24 cellular contexts compared by ENCODE assay signal in the genomic region with DNA sequence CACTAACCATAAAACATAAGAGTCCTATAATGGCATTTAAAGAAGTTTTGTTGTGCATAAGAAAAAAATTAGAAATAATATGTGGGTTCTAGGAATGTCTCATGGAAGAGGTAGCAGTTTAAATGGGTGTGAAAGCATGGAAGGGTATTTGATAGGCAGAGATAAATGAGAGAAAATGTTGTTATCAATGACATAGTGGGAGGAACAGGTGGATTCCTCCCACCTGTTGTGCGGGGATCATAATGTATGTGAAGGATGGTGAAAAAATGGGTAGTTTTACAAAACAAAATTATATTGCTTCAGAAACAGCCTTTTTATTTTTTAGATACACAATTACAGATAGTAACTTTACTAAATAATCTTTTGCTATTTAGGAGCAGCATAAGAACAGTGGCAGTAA.
"Had no signal": no experiment of that assay in that cellular context is flagged by ENCODE, and none has a peak within 500 bp of the region (broad histone marks: within the 10 kb centered on the region; RNA-seq: fewer than 3 reads in every experiment).

No MANE protein-coding gene starts in this region.

- DNase-seq: stimulated activated CD4-positive, alpha-beta T cell treated with anti-CD3 and anti-CD28 coated beads, Interleukin-2, amount 100 ng/mL, for 48 hours; stimulated activated CD4-positive, alpha-beta T cell treated with anti-CD3 and anti-CD28 coated beads, Interleukin-4, amount 100 ng/mL, for 1 hour; stimulated activated CD4-positive, alpha-beta T cell treated with anti-CD3 and anti-CD28 coated beads, Interleukin-4, amount 100 ng/mL, for 24 hours; stimulated activated CD4-positive, alpha-beta T cell treated with anti-CD3 and anti-CD28 coated beads, Interleukin-4, amount 100 ng/mL, for 4 hours; stimulated activated CD8-positive, alpha-beta memory T cell treated with anti-CD3 and anti-CD28 coated beads, Interleukin-4, amount 100 ng/mL, for 48 hours; stimulated activated naive B cell treated with anti-CD40 and anti-IgM and Interleukin-4, amounts not matched to agents 10 μg/mL and 1 μg/mL and 100 μg/mL, for 72 hours; stimulated activated naive CD4-positive, alpha-beta T cell; stimulated activated naive CD4-positive, alpha-beta T cell treated with Interleukin-2 at 50 U/mL for 16 hours; stimulated activated naive CD8-positive, alpha-beta T cell treated with anti-CD3 and anti-CD28 coated beads, Interleukin-15, amount 100 ng/mL, for 72 hours; stimulated activated naive CD8-positive, alpha-beta T cell treated with anti-CD3 and anti-CD28 coated beads, Interleukin-15, Interleukin-2, amounts not matched to agents 100 U/mL and 50 U/mL, for 24 hours; stomach; substantia nigra; testis; thyroid gland; tibial artery; transverse colon; trophoblast cell; upper lobe of left lung; upper lobe of right lung; uterus had no signal

- H3K9me3 ChIP-seq: stomach, suprapubic skin, testis, thoracic aorta, thyroid gland, tibial artery, tibial nerve, transverse colon, upper lobe of left lung, upper lobe of right lung, uterus, vagina had no signal

- H3K4me1 ChIP-seq: stomach, suprapubic skin, testis, thyroid gland, tibial artery, tibial nerve, transverse colon, upper lobe of left lung, upper lobe of right lung, uterus, vagina had no signal

- H3K4me3 ChIP-seq: stomach, suprapubic skin, testis, thoracic aorta, thyroid gland, tibial artery, tibial nerve, transverse colon, upper lobe of left lung, upper lobe of right lung, uterus, vagina had no signal

- H3K36me3 ChIP-seq: stomach, suprapubic skin, thoracic aorta, thyroid gland, tibial artery, tibial nerve, transverse colon, upper lobe of left lung, upper lobe of right lung, uterus, vagina had no signal

- H3K27ac ChIP-seq: stomach, suprapubic skin, testis, thoracic aorta, thyroid gland, tibial artery, tibial nerve, transverse colon, upper lobe of left lung, upper lobe of right lung, uterus, vagina had no signal
